ENCODE assay signal across 17 cellular contexts in the genomic region with DNA sequence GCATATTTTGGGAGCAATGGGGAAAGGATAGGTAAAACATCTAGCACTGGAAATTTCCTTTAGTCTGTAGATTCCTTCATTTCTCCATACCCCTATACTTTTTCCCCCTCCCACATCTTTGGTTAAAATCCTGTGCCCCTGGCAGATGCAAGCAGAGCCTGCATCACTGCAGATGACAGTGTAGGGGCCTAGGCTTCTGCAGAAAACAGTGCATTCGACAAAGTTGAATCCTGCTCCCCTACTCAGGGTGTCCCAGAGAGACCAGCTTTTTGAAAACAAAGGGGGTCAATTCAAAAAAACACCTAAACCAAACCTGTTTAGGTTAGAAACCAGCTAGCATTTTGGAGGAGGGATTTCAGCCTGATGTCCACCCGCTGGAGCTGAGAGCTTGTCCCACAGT. TPM values are rescaled to one million over a fixed set of nuclear protein-coding genes. Genes with fewer than 3 reads are reported as not detected.
DNase-seq lines count a peak whose midpoint lies in the region; ATAC-seq and TF ChIP-seq lines count a peak whose summit lies in the region.
"Had no signal": no experiment of that assay in that cellular context is flagged by ENCODE, and none has a peak within 500 bp of the region (broad histone marks: within the 10 kb centered on the region; RNA-seq: fewer than 3 reads in every experiment).

No MANE protein-coding gene starts in this region.

- intact Hi-C loops in mammary epithelial cell (cut with micrococcal nuclease): no loop called here
- intact Hi-C loops in testis (cut with DNase I; ENCODE audit: low total_unique reads): no loop called here

- POLR2A ChIA-PET in activated CD8-positive, alpha-beta T cell treated with anti-CD3 and anti-CD28 coated beads, Interleukin-2, amount 10 ng/mL, durations not matched to agents 7 days and 5 days (lab: Charles Lee): no interaction called here
- POLR2A ChIA-PET in HEK293T (lab: Yijun Ruan, JAX): no interaction called here

- peaks cover 3% of the 10 kb centered on the region for H3K4me1 Mint-ChIP-seq in activated CD8-positive, alpha-beta T cell treated with anti-CD3 and anti-CD28 coated beads, Interleukin-2, amount 10 ng/mL, durations not matched to agents 7 days and 5 days (ENCODE audit: low read depth)

- ATAC-seq in HG03571 (IDR thresholded peaks at IDR 0.05; ENCODE audit: unreplicated experiment): no peak
- ATAC-seq in activated CD8-positive, alpha-beta T cell treated with anti-CD3 and anti-CD28 coated beads, Interleukin-2, amount 10 ng/mL, durations not matched to agents 7 days and 5 days: no peak
- ATAC-seq: activated naive CD4-positive, alpha-beta T cell treated with anti-CD3 and anti-CD28 coated beads, Interleukin-2, amount 50 U/mL, for 72 hours; mucosa of descending colon had no signal

- no peak overlapping the region for H3K27ac Mint-ChIP-seq in activated CD8-positive, alpha-beta T cell treated with anti-CD3 and anti-CD28 coated beads, Interleukin-2, amount 10 ng/mL, durations not matched to agents 7 days and 5 days
- H3K27ac Mint-ChIP-seq: activated naive CD4-positive, alpha-beta T cell treated with anti-CD3 and anti-CD28 coated beads, Interleukin-2, amount 50 U/mL, for 72 hours had no signal

- H3K4me1 ChIP-seq in Loucy (ENCODE audit: insufficient read depth, low read length, poor library complexity, severe bottlenecking): peaks cover 15% of the 10 kb centered on the region
- H3K4me1 ChIP-seq in mammary epithelial cell (ENCODE audit: insufficient read depth, low read length): peaks cover 74% of the 10 kb centered on the region
- peaks cover 0 to 23% of the 10 kb centered on the region in 2 donors for H3K4me1 ChIP-seq in muscle layer of duodenum (ENCODE audit: control insufficient read depth in 1 of 2, insufficient read depth in 2 of 2, low read length in 2 of 2)
- peaks cover 27% of the 10 kb centered on the region for H3K4me1 ChIP-seq in testis

- no peak overlapping the region for H3K9ac ChIP-seq in Loucy (ENCODE audit: low read depth, low read length, poor library complexity, severe bottlenecking)
- H3K9ac ChIP-seq in mammary epithelial cell (ENCODE audit: insufficient read depth, low read length): peak overlapping the region; percentile 94
- H3K9ac ChIP-seq: BLaER1 had no signal

- CTCF ChIA-PET in mammary epithelial cell (lab: Charles Lee; ENCODE audit: low non-redundant PET): no interaction called here
- CTCF ChIA-PET in activated CD8-positive, alpha-beta T cell treated with anti-CD3 and anti-CD28 coated beads, Interleukin-2, amount 10 ng/mL, durations not matched to agents 7 days and 5 days (lab: Charles Lee): no interaction called here
- CTCF ChIA-PET in HEK293T (lab: Yijun Ruan, JAX): no interaction called here

- H3K4me3 ChIP-seq in Loucy (ENCODE audit: low read length, poor library complexity, severe bottlenecking) (no peak overlapping the region), mammary epithelial cell (replicated peaks in 1 of 3; ENCODE audit: insufficient read depth in 1 of 3, low read depth in 2 of 3, low read length in 3 of 3) (peak overlapping the region in 1 of 3 experiments; percentile 65), muscle layer of duodenum (ENCODE audit: low read depth in 1 of 2, low read length in 2 of 2) (peak overlapping the region in 1 of 2 donors; percentile 59), testis (no peak overlapping the region)
- H3K4me3 ChIP-seq: BLaER1, mucosa of descending colon had no signal

- BruUV-seq in mammary epithelial cell (replicated peaks; lab: Mats Ljungman, UMichigan): no TSS peak

- H3K4me2 ChIP-seq in Loucy (ENCODE audit: low read depth, low read length, poor library complexity, severe bottlenecking): no peak overlapping the region
- H3K4me2 ChIP-seq in mammary epithelial cell (ENCODE audit: insufficient read depth, low read depth, low read length): peak overlapping the region; percentile 91

- H3K4me3 Mint-ChIP-seq in activated CD8-positive, alpha-beta T cell treated with anti-CD3 and anti-CD28 coated beads, Interleukin-2, amount 10 ng/mL, durations not matched to agents 7 days and 5 days: no peak overlapping the region

- H3K27ac ChIP-seq in mammary epithelial cell (ENCODE audit: insufficient read depth, low read depth, low read length) (peak overlapping the region; percentile 95), muscle layer of duodenum (ENCODE audit: low read length) (peak overlapping the region; percentile 58), testis (peak overlapping the region; percentile 85 to 91)
- H3K27ac ChIP-seq: BLaER1 had no signal

- H2AFZ ChIP-seq in Loucy (ENCODE audit: low read length) (peak overlapping the region; percentile 91; the same call in 1 of the 2 replicates), mammary epithelial cell (ENCODE audit: low read depth, low read length) (no peak overlapping the region)

- no peaks in the 10 kb centered on the region for H3K27me3 Mint-ChIP-seq in activated CD8-positive, alpha-beta T cell treated with anti-CD3 and anti-CD28 coated beads, Interleukin-2, amount 10 ng/mL, durations not matched to agents 7 days and 5 days (ENCODE audit: low read depth)

- dilution Hi-C loops in mammary epithelial cell (cut with HindIII; ENCODE audit: low sequenced_read_pairs): no loop called here

- H3K36me3 Mint-ChIP-seq in activated CD8-positive, alpha-beta T cell treated with anti-CD3 and anti-CD28 coated beads, Interleukin-2, amount 10 ng/mL, durations not matched to agents 7 days and 5 days (ENCODE audit: low read depth): no peaks in the 10 kb centered on the region
- H3K36me3 Mint-ChIP-seq: activated naive CD4-positive, alpha-beta T cell treated with anti-CD3 and anti-CD28 coated beads, Interleukin-2, amount 50 U/mL, for 72 hours had no signal

- H3K36me3 ChIP-seq in Loucy (ENCODE audit: insufficient read depth, low read length): no peaks in the 10 kb centered on the region
- H3K36me3 ChIP-seq in mammary epithelial cell (ENCODE audit: insufficient read depth, low read length): peaks cover 20% of the 10 kb centered on the region
- H3K36me3 ChIP-seq in muscle layer of duodenum (ENCODE audit: control insufficient read depth in 1 of 2, insufficient read depth in 2 of 2, low read length in 2 of 2): peaks cover 0 to 28% of the 10 kb centered on the region in 2 donors
- H3K36me3 ChIP-seq in testis (ENCODE audit: low read depth, missing control alignments): no peaks in the 10 kb centered on the region
- H3K36me3 ChIP-seq: BLaER1, heart right ventricle, upper lobe of left lung had no signal

- H3K9me3 Mint-ChIP-seq in activated CD8-positive, alpha-beta T cell treated with anti-CD3 and anti-CD28 coated beads, Interleukin-2, amount 10 ng/mL, durations not matched to agents 7 days and 5 days (ENCODE audit: insufficient read depth): no peaks in the 10 kb centered on the region

- H4K20me1 ChIP-seq in Loucy (ENCODE audit: insufficient read depth, low read length, poor library complexity, severe bottlenecking) (no peaks in the 10 kb centered on the region), mammary epithelial cell (ENCODE audit: insufficient read depth, low read length) (no peaks in the 10 kb centered on the region)
- H4K20me1 ChIP-seq: BLaER1 had no signal

- H3K27me3 ChIP-seq in Loucy (ENCODE audit: insufficient read depth, low read length, poor library complexity, severe bottlenecking) (no peaks in the 10 kb centered on the region), mammary epithelial cell (ENCODE audit: insufficient read depth, low read length) (no peaks in the 10 kb centered on the region), muscle layer of duodenum (ENCODE audit: low read depth, low read length) (no peaks in the 10 kb centered on the region), testis (no peaks in the 10 kb centered on the region)
- H3K27me3 ChIP-seq: BLaER1, upper lobe of left lung had no signal

- no peaks in the 10 kb centered on the region for H3K9me2 ChIP-seq in Loucy (replicated peaks; ENCODE audit: low read depth, low read length)

- WGBS in mammary epithelial cell (ENCODE audit: low coverage, missing lambda C conversion rate): 46% methylated on average over 2 of the region's 2 CpGs
- 62 to 75% methylated on average over 2 of the region's 2 CpGs for WGBS in testis, 2 donors

- TF ChIP-seq CTCF in Loucy (conservative IDR thresholded peaks at IDR 0.05; ENCODE audit: low read length) (no peak), mammary epithelial cell (conservative IDR thresholded peaks at IDR 0.05 in 1 of 2, IDR thresholded peaks at IDR 0.05 in 1 of 2; ENCODE audit: extremely low read depth in 1 of 2, insufficient read depth in 1 of 2, low read depth in 1 of 2, low read length in 2 of 2) (no peak), testis (IDR thresholded peaks at IDR 0.05) (no peak)

- no peak for TF ChIP-seq POLR2A in testis (IDR thresholded peaks at IDR 0.05)

- no peaks in the 10 kb centered on the region for H3F3A ChIP-seq in Loucy (ENCODE audit: low read depth)

- H3K79me2 ChIP-seq in Loucy (ENCODE audit: insufficient read depth, low read length): no peaks in the 10 kb centered on the region
- H3K79me2 ChIP-seq in mammary epithelial cell (ENCODE audit: insufficient read depth, low read length): peaks cover 100% of the 10 kb centered on the region

- H3K9me3 ChIP-seq in Loucy (ENCODE audit: insufficient read depth, low read depth, low read length) (no peaks in the 10 kb centered on the region), mammary epithelial cell (replicated peaks; ENCODE audit: insufficient read depth, low read length) (no peaks in the 10 kb centered on the region), muscle layer of duodenum (ENCODE audit: control insufficient read depth in 1 of 2, low read length in 2 of 2) (no peaks in the 10 kb centered on the region), testis (no peaks in the 10 kb centered on the region)
- H3K9me3 ChIP-seq: BLaER1, heart right ventricle, mucosa of descending colon, upper lobe of left lung had no signal

- in situ Hi-C loops in mammary epithelial cell (cut with MboI; ENCODE audit: low sequenced_read_pairs in 2 of 2): loop anchor here in 1 of 2 donors (5.0 to 25.0 kb wide), 2 partner anchors 58 to 698 kb away; partner anchors contain the start of genes SORL1 and SORL1-AS1

- DNase-seq in mammary epithelial cell: no peak
- DNase-seq in testis: no peak
- no peak for DNase-seq in SIG-M5 (lab: John Stamatoyannopoulos, UW)
- DNase-seq in activated CD8-positive, alpha-beta T cell treated with anti-CD3 and anti-CD28 coated beads, Interleukin-2, amount 10 ng/mL, durations not matched to agents 7 days and 5 days: no peak
- DNase-seq in HEK293T (ENCODE audit: extremely low spot score): no peak
- DNase-seq: activated CD4-positive, alpha-beta T cell treated with anti-CD3 and anti-CD28 coated beads for 4 hours; DMS153; MM.1S; mucosa of descending colon; upper lobe of left lung had no signal

TF ChIP-seq in HEK293T, 16 proteins besides CTCF, POLR2A, EP300 and RAD21 (continues in another document):
- TF ChIP-seq FOXA1 (IDR thresholded peaks at IDR 0.05) (no peak), BHLHE40 (IDR thresholded peaks at IDR 0.05; ENCODE audit: borderline replicate concordance) (no peak), ELF4 (IDR thresholded peaks at IDR 0.05) (no peak), ARNT (IDR thresholded peaks at IDR 0.05) (no peak)

RNA-seq across cellular contexts. Expression of gene BLID, which starts 43.8 kb away (rescaled TPM):
- 1 to 10 TPM; 5.2 to 5.6 TPM for total RNA-seq in mammary epithelial cell
- polyA plus RNA-seq in mammary epithelial cell: not detected
- not detected for polyA minus RNA-seq in mammary epithelial cell
- total RNA-seq in testis: 1 to 10 TPM; 2.8 to 4.6 TPM
- not detected for polyA plus RNA-seq in testis (ENCODE audit: insufficient read depth, low read depth, low replicate concordance)
- total RNA-seq in activated CD8-positive, alpha-beta T cell treated with anti-CD3 and anti-CD28 coated beads, Interleukin-2, amount 10 ng/mL, durations not matched to agents 7 days and 5 days: not detected
- total RNA-seq: activated naive CD4-positive, alpha-beta T cell treated with anti-CD3 and anti-CD28 coated beads, Interleukin-2, amount 50 U/mL, for 72 hours; kidney epithelial cell had no signal
- polyA plus RNA-seq: heart right ventricle had no signal
